16 cellular contexts compared by ENCODE assay signal in the genomic region with DNA sequence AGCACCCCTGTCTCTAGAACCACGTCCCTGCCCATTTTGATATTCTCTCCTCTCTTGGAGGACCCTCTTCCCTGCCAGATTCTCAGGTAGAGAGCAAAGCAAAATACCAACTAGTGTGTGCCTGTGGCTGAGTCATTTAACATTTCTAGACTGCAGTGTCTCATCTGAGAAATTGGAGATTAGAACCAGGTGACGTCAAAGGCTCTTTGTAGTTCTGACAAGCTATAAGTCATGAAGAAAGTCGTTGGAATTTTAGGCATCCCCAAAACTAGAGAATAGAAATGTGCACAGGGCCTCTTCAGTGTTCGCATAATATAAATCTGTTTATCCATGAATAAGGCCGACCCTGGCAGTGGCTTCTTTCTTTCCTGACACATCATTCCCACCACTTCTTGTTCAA.
DNase-seq lines count a peak whose midpoint lies in the region; ATAC-seq and TF ChIP-seq lines count a peak whose summit lies in the region.
"Had no signal": no experiment of that assay in that cellular context is flagged by ENCODE, and none has a peak within 500 bp of the region (broad histone marks: within the 10 kb centered on the region; RNA-seq: fewer than 3 reads in every experiment).

No MANE protein-coding gene starts in this region.

- H3K9me3 ChIP-seq in stomach: no peaks in the 10 kb centered on the region

- peak overlapping the region in 13 of 21 experiments; percentile 48 to 90 (median 75) for H3K27ac ChIP-seq in skin epidermis
- H3K27ac ChIP-seq in stomach: no peak overlapping the region
- H3K27ac ChIP-seq: cardiac muscle cell had no signal

- H3K27me3 ChIP-seq in stomach: no peaks in the 10 kb centered on the region
- H3K27me3 ChIP-seq: cardiac muscle cell had no signal

- no peak for TF ChIP-seq POLR2A in stomach (IDR thresholded peaks at IDR 0.05)

- 61 to 76% (median 72%) methylated on average over 5 of the region's 5 CpGs for WGBS in stomach, 5 donors

- TF ChIP-seq CTCF in epithelial cell of esophagus (IDR thresholded peaks at IDR 0.05; ENCODE audit: insufficient read depth, low read depth, low read length, missing control alignments): no peak
- TF ChIP-seq CTCF in stomach (IDR thresholded peaks at IDR 0.05): no peak

- no peaks in the 10 kb centered on the region for H3K36me3 ChIP-seq in stomach
- H3K36me3 ChIP-seq: cardiac muscle cell had no signal

- no peak for TF ChIP-seq EP300 in stomach (IDR thresholded peaks at IDR 0.05)

- H3K4me3 ChIP-seq in epithelial cell of esophagus (ENCODE audit: low read length) (no peak overlapping the region), skin epidermis (no peak overlapping the region), stomach (no peak overlapping the region)
- H3K4me3 ChIP-seq: cardiac muscle cell had no signal

- DNase-seq in GM04503 (ENCODE audit: low read depth): peak; percentile 59
- DNase-seq in RPMI7951 (ENCODE audit: low read depth): peak; percentile 72
- peak; percentile 95 for DNase-seq in epithelial cell of esophagus (ENCODE audit: low read depth)
- no peak for DNase-seq in stomach
- DNase-seq in activated gamma-delta T cell (lab: John Stamatoyannopoulos, UW): no peak
- DNase-seq: activated CD8-positive, alpha-beta T cell treated with anti-CD3 and anti-CD28 coated beads for 36 hours; HFFc6; naive thymus-derived CD8-positive, alpha-beta T cell; NCI-H2029; NCI-H774; SHP77; stimulated activated CD4-positive, alpha-beta T cell treated with anti-CD3 and anti-CD28 coated beads, Interleukin-2, amount 100 ng/mL, for 48 hours; T1000 had no signal

- intact Hi-C loops in stomach (cut with DNase I; ENCODE audit: low total_unique reads): no loop called here

- H3K4me1 ChIP-seq in stomach: no peaks in the 10 kb centered on the region

- no peak for ATAC-seq in GM18498 (IDR thresholded peaks at IDR 0.05; ENCODE audit: unreplicated experiment)
- ATAC-seq: activated CD8-positive, alpha-beta T cell treated with anti-CD3 and anti-CD28 coated beads for 36 hours; naive thymus-derived CD8-positive, alpha-beta T cell had no signal

Comparison
In these comparisons a context has a peak if more than half of its experiments do, and no peak if none do; other contexts are left out.
1. DNase-seq: peak in GM04503 (single experiment), RPMI7951 (single experiment) and epithelial cell of esophagus (single experiment); none in stomach (single experiment) and activated gamma-delta T cell (single experiment).
2. H3K27ac ChIP-seq: peak in skin epidermis (13 of 21); none in stomach (0 of 5).